1 cellular context compared by ENCODE assay signal in genomic region chr15:59400103-59400813, GRCh38.
TF ChIP-seq lines count a peak whose summit lies in the region.

No MANE protein-coding gene starts in this region.

TF ChIP-seq in H1, 55 proteins besides CTCF, POLR2A, EP300 and RAD21:
- no peak for TF ChIP-seq SIN3A (conservative IDR thresholded peaks at IDR 0.05 in 1 of 2, IDR thresholded peaks at IDR 0.05 in 1 of 2; ENCODE audit: low read depth in 1 of 2, low read length in 2 of 2)
- no peak for TF ChIP-seq TAF7 (optimal IDR thresholded peaks at IDR 0.05; ENCODE audit: borderline replicate concordance, low read depth, low read length)
- TF ChIP-seq SIRT6 (IDR thresholded peaks at IDR 0.05; ENCODE audit: low read length) = no peak
- no peak for TF ChIP-seq E2F6 (IDR thresholded peaks at IDR 0.05)
- no peak for TF ChIP-seq KDM4A (IDR thresholded peaks at IDR 0.05; ENCODE audit: low read depth, low read length, severe bottlenecking)
- no peak for TF ChIP-seq CHD7 (IDR thresholded peaks at IDR 0.05; ENCODE audit: insufficient replicate concordance, low read length)
- no peak for TF ChIP-seq TEAD4 (IDR thresholded peaks at IDR 0.05; ENCODE audit: low read depth, low read length)
- TF ChIP-seq ASH2L (IDR thresholded peaks at IDR 0.05; ENCODE audit: low read length) = no peak
- no peak for TF ChIP-seq GABPA (IDR thresholded peaks at IDR 0.05; ENCODE audit: borderline replicate concordance, insufficient read depth, low read length)
- no peak for TF ChIP-seq TBP (IDR thresholded peaks at IDR 0.05; ENCODE audit: low read depth, low read length)
- TF ChIP-seq RNF2 (IDR thresholded peaks at IDR 0.05; ENCODE audit: borderline replicate concordance, low read depth, low read length, missing control alignments, poor library complexity, severe bottlenecking) = no peak
- no peak for TF ChIP-seq GTF2F1 (IDR thresholded peaks at IDR 0.05; ENCODE audit: borderline replicate concordance, low read depth, low read length)
- TF ChIP-seq CBX5 (IDR thresholded peaks at IDR 0.05; ENCODE audit: low read depth, low read length) = no peak
- no peak for TF ChIP-seq EZH2 (IDR thresholded peaks at IDR 0.05; ENCODE audit: low read depth, low read length, severe bottlenecking)
- TF ChIP-seq CEBPB (IDR thresholded peaks at IDR 0.05; ENCODE audit: low read depth, low read length) = no peak
- TF ChIP-seq KDM5A (IDR thresholded peaks at IDR 0.05; ENCODE audit: low read length) = no peak
- TF ChIP-seq ZNF274 (IDR thresholded peaks at IDR 0.05; ENCODE audit: borderline replicate concordance, extremely low read depth, low read length) = no peak
- TF ChIP-seq RXRA (IDR thresholded peaks at IDR 0.05; ENCODE audit: insufficient read depth, low read depth, low read length) = no peak
